ENCODE assay signal across 11 cellular contexts in the genomic region with DNA sequence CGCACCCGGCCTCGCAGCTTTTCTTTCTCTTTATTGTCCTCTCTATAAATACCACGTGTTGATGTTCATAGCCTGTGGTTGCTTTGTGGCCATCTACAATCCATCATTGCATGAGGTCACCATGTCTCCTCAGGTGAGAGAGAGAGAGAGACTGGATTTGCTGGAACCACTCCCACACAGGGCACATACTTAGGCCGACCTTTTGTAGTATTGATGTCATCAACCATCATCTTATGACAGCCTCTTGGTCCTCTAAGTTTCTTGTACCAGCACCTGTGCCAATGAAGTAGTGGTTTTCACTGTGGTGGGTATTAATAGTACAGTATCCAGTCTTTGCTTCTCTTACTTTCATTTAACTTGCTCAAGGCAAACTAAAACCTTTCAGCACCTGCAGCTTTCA. TPM values are rescaled to one million over a fixed set of nuclear protein-coding genes. Genes with fewer than 3 reads are reported as not detected.
DNase-seq lines count a peak whose midpoint lies in the region; ATAC-seq and TF ChIP-seq lines count a peak whose summit lies in the region.
"Had no signal": no experiment of that assay in that cellular context is flagged by ENCODE, and none has a peak within 500 bp of the region (broad histone marks: within the 10 kb centered on the region; RNA-seq: fewer than 3 reads in every experiment).

No MANE protein-coding gene starts in this region.

- H3K27ac Mint-ChIP-seq in stimulated activated naive CD8-positive, alpha-beta T cell treated with anti-CD3 and anti-CD28 coated beads, Interleukin-15, amount 100 ng/mL, for 72 hours: no peak overlapping the region
- no peak overlapping the region for H3K27ac Mint-ChIP-seq in activated CD4-positive, alpha-beta memory T cell treated with anti-CD3 and anti-CD28 coated beads for 36 hours
- H3K27ac Mint-ChIP-seq: activated naive CD8-positive, alpha-beta T cell had no signal

- DNase-seq in activated effector memory CD4-positive, alpha-beta T cell treated with anti-CD3 and anti-CD28 coated beads, Interleukin-2, amount 50 U/mL, for 16 hours: peak; percentile 25
- DNase-seq in activated effector memory CD4-positive, alpha-beta T cell treated with Interleukin-2 at 50 U/mL for 16 hours: no peak
- DNase-seq in NAMALWA (ENCODE audit: low spot score): peak; percentile 24
- peak; percentile 27 for DNase-seq in fibroblast of the aortic adventitia (ENCODE audit: low read depth)
- peak in 1 of 2 donors; percentile 20 for DNase-seq in stimulated activated naive CD8-positive, alpha-beta T cell treated with anti-CD3 and anti-CD28 coated beads, Interleukin-15, amount 100 ng/mL, for 72 hours
- DNase-seq in Ammon's horn (ENCODE audit: low spot score): no peak
- no peak for DNase-seq in activated CD4-positive, alpha-beta memory T cell treated with anti-CD3 and anti-CD28 coated beads for 36 hours

- no peaks in the 10 kb centered on the region for H3K36me3 Mint-ChIP-seq in activated CD4-positive, alpha-beta memory T cell treated with anti-CD3 and anti-CD28 coated beads for 36 hours
- H3K36me3 Mint-ChIP-seq: activated naive CD8-positive, alpha-beta T cell had no signal

- CTCF ChIA-PET in activated CD4-positive, alpha-beta memory T cell treated with anti-CD3 and anti-CD28 coated beads for 36 hours (lab: Charles Lee): interaction anchor here (0.8 to 1.2 kb wide), 2 partner anchors 13 to 201 kb away, joined by 3 read pairs; no protein-coding TSS in a partner anchor

- peaks cover 11% of the 10 kb centered on the region for H3K4me1 Mint-ChIP-seq in stimulated activated naive CD8-positive, alpha-beta T cell treated with anti-CD3 and anti-CD28 coated beads, Interleukin-15, amount 100 ng/mL, for 72 hours
- H3K4me1 Mint-ChIP-seq in activated CD4-positive, alpha-beta memory T cell treated with anti-CD3 and anti-CD28 coated beads for 36 hours (ENCODE audit: low read depth): no peaks in the 10 kb centered on the region

- intact Hi-C loops in activated CD4-positive, alpha-beta memory T cell treated with anti-CD3 and anti-CD28 coated beads for 36 hours (cut with micrococcal nuclease): loop anchor here (10.0 kb wide), 1 partner anchor 525 kb away; no protein-coding TSS in a partner anchor

- POLR2A ChIA-PET in activated CD4-positive, alpha-beta memory T cell treated with anti-CD3 and anti-CD28 coated beads for 36 hours (lab: Charles Lee): no interaction called here

- no peak overlapping the region for H3K4me3 ChIP-seq in fibroblast of the aortic adventitia (ENCODE audit: low read depth, low read length)
- H3K4me3 ChIP-seq: lung, right lobe of liver had no signal

- H3K27me3 Mint-ChIP-seq in stimulated activated naive CD8-positive, alpha-beta T cell treated with anti-CD3 and anti-CD28 coated beads, Interleukin-15, amount 100 ng/mL, for 72 hours: no peaks in the 10 kb centered on the region
- H3K27me3 Mint-ChIP-seq in activated CD4-positive, alpha-beta memory T cell treated with anti-CD3 and anti-CD28 coated beads for 36 hours: no peaks in the 10 kb centered on the region
- H3K27me3 Mint-ChIP-seq: activated naive CD8-positive, alpha-beta T cell had no signal

- peak; percentile 60 for ATAC-seq in stimulated activated naive CD8-positive, alpha-beta T cell treated with anti-CD3 and anti-CD28 coated beads, Interleukin-15, amount 100 ng/mL, for 72 hours
- no peak for ATAC-seq in HG03196 (IDR thresholded peaks at IDR 0.05; ENCODE audit: unreplicated experiment)

- no peak for TF ChIP-seq CTCF in fibroblast of the aortic adventitia (IDR thresholded peaks at IDR 0.05; ENCODE audit: insufficient read depth, low read length)

- no peaks in the 10 kb centered on the region for H3K9me3 Mint-ChIP-seq in stimulated activated naive CD8-positive, alpha-beta T cell treated with anti-CD3 and anti-CD28 coated beads, Interleukin-15, amount 100 ng/mL, for 72 hours
- H3K9me3 Mint-ChIP-seq in activated CD4-positive, alpha-beta memory T cell treated with anti-CD3 and anti-CD28 coated beads for 36 hours: no peaks in the 10 kb centered on the region

- no peak overlapping the region for H3K4me3 Mint-ChIP-seq in stimulated activated naive CD8-positive, alpha-beta T cell treated with anti-CD3 and anti-CD28 coated beads, Interleukin-15, amount 100 ng/mL, for 72 hours
- no peak overlapping the region for H3K4me3 Mint-ChIP-seq in activated CD4-positive, alpha-beta memory T cell treated with anti-CD3 and anti-CD28 coated beads for 36 hours
- H3K4me3 Mint-ChIP-seq: activated naive CD8-positive, alpha-beta T cell had no signal

RNA-seq across cellular contexts. Expression of a gene that starts 22.8 kb away (rescaled TPM):
- 1.2 TPM in 1 of 2 replicates, not detected in the other for total RNA-seq in fibroblast of the aortic adventitia (ENCODE audit: low replicate concordance)
- total RNA-seq in activated CD4-positive, alpha-beta memory T cell treated with anti-CD3 and anti-CD28 coated beads for 36 hours: not detected

RNA-seq across cellular contexts. Expression of a gene that starts 31.2 kb away (rescaled TPM):
- total RNA-seq in fibroblast of the aortic adventitia (ENCODE audit: low replicate concordance): 0.18 TPM in 1 of 2 replicates, not detected in the other
- not detected for total RNA-seq in activated CD4-positive, alpha-beta memory T cell treated with anti-CD3 and anti-CD28 coated beads for 36 hours

RNA-seq across cellular contexts. Expression of a gene that starts 58.8 kb away (rescaled TPM):
- 30.3 and 70.3 TPM in 2 replicates for total RNA-seq in fibroblast of the aortic adventitia (ENCODE audit: low replicate concordance)
- total RNA-seq in activated CD4-positive, alpha-beta memory T cell treated with anti-CD3 and anti-CD28 coated beads for 36 hours: under 1 TPM in 1 of 2 experiments, not detected in 1; 0.07 TPM

Comparison
In these comparisons a context has a peak if more than half of its experiments do, and no peak if none do; other contexts are left out.
1. DNase-seq: peak in activated effector memory CD4-positive, alpha-beta T cell treated with anti-CD3 and anti-CD28 coated beads, Interleukin-2, amount 50 U/mL, for 16 hours (single experiment), NAMALWA (single experiment) and fibroblast of the aortic adventitia (single experiment); none in activated effector memory CD4-positive, alpha-beta T cell treated with Interleukin-2 at 50 U/mL for 16 hours (single experiment), Ammon's horn (single experiment) and activated CD4-positive, alpha-beta memory T cell treated with anti-CD3 and anti-CD28 coated beads for 36 hours (single experiment).
2. RNA of a gene that starts 58.8 kb away (total RNA-seq): 30.3 to 70.3 TPM in fibroblast of the aortic adventitia; 0.07 TPM in activated CD4-positive, alpha-beta memory T cell treated with anti-CD3 and anti-CD28 coated beads for 36 hours; every median in the first group is over 10 times any median in the second.